1 cellular context compared by ENCODE assay signal in the genomic region with DNA sequence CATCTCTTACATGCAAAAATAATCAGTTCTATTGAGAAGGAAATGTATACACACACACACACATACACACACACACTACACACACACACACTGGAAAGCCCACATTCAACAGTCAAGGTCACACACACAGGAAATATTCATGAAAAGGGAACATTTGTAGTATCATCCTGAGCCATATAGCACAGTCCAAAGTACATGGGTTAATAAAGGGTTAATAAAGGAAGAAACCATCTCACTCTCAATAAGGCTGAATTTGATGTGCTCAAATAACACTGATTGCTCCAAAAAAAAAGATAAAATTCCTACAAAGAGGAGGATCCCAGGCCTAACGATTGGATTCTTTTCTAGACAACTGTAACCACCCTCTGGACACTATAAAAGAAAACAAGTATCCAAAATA.
A peak's percentile ranks its signal among the peaks of the same experiment; 100 is the strongest.
TF ChIP-seq lines count a peak whose summit lies in the region.

No MANE protein-coding gene starts in this region.

TF ChIP-seq in HepG2, 621 proteins besides CTCF, POLR2A, EP300 and RAD21 (continued from another document):
- TF ChIP-seq, protein P1, sequence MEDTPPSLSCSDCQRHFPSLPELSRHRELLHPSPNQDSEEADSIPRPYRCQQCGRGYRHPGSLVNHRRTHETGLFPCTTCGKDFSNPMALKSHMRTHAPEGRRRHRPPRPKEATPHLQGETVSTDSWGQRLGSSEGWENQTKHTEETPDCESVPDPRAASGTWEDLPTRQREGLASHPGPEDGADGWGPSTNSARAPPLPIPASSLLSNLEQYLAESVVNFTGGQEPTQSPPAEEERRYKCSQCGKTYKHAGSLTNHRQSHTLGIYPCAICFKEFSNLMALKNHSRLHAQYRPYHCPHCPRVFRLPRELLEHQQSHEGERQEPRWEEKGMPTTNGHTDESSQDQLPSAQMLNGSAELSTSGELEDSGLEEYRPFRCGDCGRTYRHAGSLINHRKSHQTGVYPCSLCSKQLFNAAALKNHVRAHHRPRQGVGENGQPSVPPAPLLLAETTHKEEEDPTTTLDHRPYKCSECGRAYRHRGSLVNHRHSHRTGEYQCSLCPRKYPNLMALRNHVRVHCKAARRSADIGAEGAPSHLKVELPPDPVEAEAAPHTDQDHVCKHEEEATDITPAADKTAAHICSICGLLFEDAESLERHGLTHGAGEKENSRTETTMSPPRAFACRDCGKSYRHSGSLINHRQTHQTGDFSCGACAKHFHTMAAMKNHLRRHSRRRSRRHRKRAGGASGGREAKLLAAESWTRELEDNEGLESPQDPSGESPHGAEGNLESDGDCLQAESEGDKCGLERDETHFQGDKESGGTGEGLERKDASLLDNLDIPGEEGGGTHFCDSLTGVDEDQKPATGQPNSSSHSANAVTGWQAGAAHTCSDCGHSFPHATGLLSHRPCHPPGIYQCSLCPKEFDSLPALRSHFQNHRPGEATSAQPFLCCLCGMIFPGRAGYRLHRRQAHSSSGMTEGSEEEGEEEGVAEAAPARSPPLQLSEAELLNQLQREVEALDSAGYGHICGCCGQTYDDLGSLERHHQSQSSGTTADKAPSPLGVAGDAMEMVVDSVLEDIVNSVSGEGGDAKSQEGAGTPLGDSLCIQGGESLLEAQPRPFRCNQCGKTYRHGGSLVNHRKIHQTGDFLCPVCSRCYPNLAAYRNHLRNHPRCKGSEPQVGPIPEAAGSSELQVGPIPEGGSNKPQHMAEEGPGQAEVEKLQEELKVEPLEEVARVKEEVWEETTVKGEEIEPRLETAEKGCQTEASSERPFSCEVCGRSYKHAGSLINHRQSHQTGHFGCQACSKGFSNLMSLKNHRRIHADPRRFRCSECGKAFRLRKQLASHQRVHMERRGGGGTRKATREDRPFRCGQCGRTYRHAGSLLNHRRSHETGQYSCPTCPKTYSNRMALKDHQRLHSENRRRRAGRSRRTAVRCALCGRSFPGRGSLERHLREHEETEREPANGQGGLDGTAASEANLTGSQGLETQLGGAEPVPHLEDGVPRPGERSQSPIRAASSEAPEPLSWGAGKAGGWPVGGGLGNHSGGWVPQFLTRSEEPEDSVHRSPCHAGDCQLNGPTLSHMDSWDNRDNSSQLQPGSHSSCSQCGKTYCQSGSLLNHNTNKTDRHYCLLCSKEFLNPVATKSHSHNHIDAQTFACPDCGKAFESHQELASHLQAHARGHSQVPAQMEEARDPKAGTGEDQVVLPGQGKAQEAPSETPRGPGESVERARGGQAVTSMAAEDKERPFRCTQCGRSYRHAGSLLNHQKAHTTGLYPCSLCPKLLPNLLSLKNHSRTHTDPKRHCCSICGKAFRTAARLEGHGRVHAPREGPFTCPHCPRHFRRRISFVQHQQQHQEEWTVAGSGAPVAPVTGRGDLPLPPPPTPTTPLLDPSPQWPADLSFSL (CRISPR knock-in tag; IDR thresholded peaks at IDR 0.05), result peak; percentile 61; the same call in 1 of the 2 replicates
- TF ChIP-seq, protein P2, sequence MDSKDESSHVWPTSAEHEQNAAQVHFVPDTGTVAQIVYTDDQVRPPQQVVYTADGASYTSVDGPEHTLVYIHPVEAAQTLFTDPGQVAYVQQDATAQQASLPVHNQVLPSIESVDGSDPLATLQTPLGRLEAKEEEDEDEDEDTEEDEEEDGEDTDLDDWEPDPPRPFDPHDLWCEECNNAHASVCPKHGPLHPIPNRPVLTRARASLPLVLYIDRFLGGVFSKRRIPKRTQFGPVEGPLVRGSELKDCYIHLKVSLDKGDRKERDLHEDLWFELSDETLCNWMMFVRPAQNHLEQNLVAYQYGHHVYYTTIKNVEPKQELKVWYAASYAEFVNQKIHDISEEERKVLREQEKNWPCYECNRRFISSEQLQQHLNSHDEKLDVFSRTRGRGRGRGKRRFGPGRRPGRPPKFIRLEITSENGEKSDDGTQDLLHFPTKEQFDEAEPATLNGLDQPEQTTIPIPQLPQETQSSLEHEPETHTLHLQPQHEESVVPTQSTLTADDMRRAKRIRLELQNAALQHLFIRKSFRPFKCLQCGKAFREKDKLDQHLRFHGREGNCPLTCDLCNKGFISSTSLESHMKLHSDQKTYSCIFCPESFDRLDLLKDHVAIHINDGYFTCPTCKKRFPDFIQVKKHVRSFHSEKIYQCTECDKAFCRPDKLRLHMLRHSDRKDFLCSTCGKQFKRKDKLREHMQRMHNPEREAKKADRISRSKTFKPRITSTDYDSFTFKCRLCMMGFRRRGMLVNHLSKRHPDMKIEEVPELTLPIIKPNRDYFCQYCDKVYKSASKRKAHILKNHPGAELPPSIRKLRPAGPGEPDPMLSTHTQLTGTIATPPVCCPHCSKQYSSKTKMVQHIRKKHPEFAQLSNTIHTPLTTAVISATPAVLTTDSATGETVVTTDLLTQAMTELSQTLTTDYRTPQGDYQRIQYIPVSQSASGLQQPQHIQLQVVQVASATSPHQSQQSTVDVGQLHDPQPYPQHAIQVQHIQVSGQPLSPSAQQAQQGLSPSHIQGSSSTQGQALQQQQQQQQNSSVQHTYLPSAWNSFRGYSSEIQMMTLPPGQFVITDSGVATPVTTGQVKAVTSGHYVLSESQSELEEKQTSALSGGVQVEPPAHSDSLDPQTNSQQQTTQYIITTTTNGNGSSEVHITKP (CRISPR knock-in tag; IDR thresholded peaks at IDR 0.05; ENCODE audit: low read depth), result 0 out of 2 replicates have a peak, but pooled peaks have one; percentile 11
- TF ChIP-seq HNF4A (CRISPR knock-in tag; IDR thresholded peaks at IDR 0.05) (0 out of 2 replicates have a peak, but pooled peaks have one; percentile 24), ZNF652 (CRISPR knock-in tag; IDR thresholded peaks at IDR 0.05; ENCODE audit: borderline replicate concordance, low read depth) (peak; percentile 93)
